Comparison of ENCODE assay signal across 8 cellular contexts in genomic region chr19:4374451-4375163, GRCh38. TPM values are rescaled to one million over a fixed set of nuclear protein-coding genes. Genes with fewer than 3 reads are reported as not detected.
DNase-seq lines count a peak whose midpoint lies in the region; ATAC-seq and TF ChIP-seq lines count a peak whose summit lies in the region.

No MANE protein-coding gene starts in this region.

- no peaks in the 10 kb centered on the region for H3K36me3 Mint-ChIP-seq in nephron (ENCODE audit: low read depth)
- H3K36me3 Mint-ChIP-seq in activated naive CD4-positive, alpha-beta T cell treated with anti-CD3 and anti-CD28 coated beads, Interleukin-2, amount 50 U/mL, for 72 hours: peaks cover 0 to 2% of the 10 kb centered on the region in 2 donors

- H3K4me3 Mint-ChIP-seq in nephron: no peak overlapping the region

- peak; percentile 24 for TF ChIP-seq CTCF in BJ (IDR thresholded peaks at IDR 0.05; ENCODE audit: insufficient read depth, low read depth, low read length)
- peak; percentile 18 for TF ChIP-seq CTCF in epithelial cell of proximal tubule (conservative IDR thresholded peaks at IDR 0.05; ENCODE audit: low read depth, low read length)
- no peak for TF ChIP-seq CTCF in nephron (IDR thresholded peaks at IDR 0.05; ENCODE audit: unreplicated experiment in 3 of 3)

- peak overlapping the region; percentile 87 to 90 (median 88) for H3K27ac Mint-ChIP-seq in nephron
- H3K27ac Mint-ChIP-seq in activated naive CD4-positive, alpha-beta T cell treated with anti-CD3 and anti-CD28 coated beads, Interleukin-2, amount 50 U/mL, for 72 hours: peak overlapping the region in 1 of 2 donors; percentile 65

- H3K36me3 ChIP-seq in BJ (ENCODE audit: control insufficient read depth, insufficient read depth, low read length) (peaks cover 4% of the 10 kb centered on the region), NT2/D1 (ENCODE audit: insufficient read depth, insufficient read length, low read length) (peaks cover 38% of the 10 kb centered on the region)

- H3K9ac ChIP-seq in NT2/D1 (ENCODE audit: insufficient read length, low read depth): peak overlapping the region; percentile 33

- no peak overlapping the region for H3K4me3 ChIP-seq in BJ (ENCODE audit: low read depth, low read length)
- no peak overlapping the region for H3K4me3 ChIP-seq in NT2/D1 (ENCODE audit: insufficient read length, low read depth)
- no peak overlapping the region for H3K4me3 ChIP-seq in epithelial cell of proximal tubule (ENCODE audit: low read depth, low read length)

- H3K27me3 ChIP-seq in BJ (ENCODE audit: control insufficient read depth, insufficient read depth, low read length) (no peaks in the 10 kb centered on the region), NT2/D1 (ENCODE audit: insufficient read depth, insufficient read length) (no peaks in the 10 kb centered on the region)

- ATAC-seq in GM21717 (IDR thresholded peaks at IDR 0.05; ENCODE audit: unreplicated experiment) (no peak), HG02885 (IDR thresholded peaks at IDR 0.05; ENCODE audit: poor library complexity, unreplicated experiment) (no peak)
- no peak for ATAC-seq in activated naive CD4-positive, alpha-beta T cell treated with anti-CD3 and anti-CD28 coated beads, Interleukin-2, amount 50 U/mL, for 72 hours

- peaks cover 60% of the 10 kb centered on the region for H3K4me1 Mint-ChIP-seq in nephron

- no peaks in the 10 kb centered on the region for H3K9me3 Mint-ChIP-seq in nephron
- no peaks in the 10 kb centered on the region for H3K9me3 Mint-ChIP-seq in activated naive CD4-positive, alpha-beta T cell treated with anti-CD3 and anti-CD28 coated beads, Interleukin-2, amount 50 U/mL, for 72 hours

- no peaks in the 10 kb centered on the region for H3K27me3 Mint-ChIP-seq in nephron (ENCODE audit: low read depth)

- POLR2A ChIA-PET in BJ (lab: Charles Lee): no interaction called here

- peak; percentile 65 for DNase-seq in BJ (ENCODE audit: low read depth)
- no peak for DNase-seq in NT2/D1 (ENCODE audit: low read depth, low spot score)
- DNase-seq in epithelial cell of proximal tubule (ENCODE audit: low read depth): no peak
- DNase-seq in activated naive CD4-positive, alpha-beta T cell treated with anti-CD3 and anti-CD28 coated beads, Interleukin-2, amount 50 U/mL, for 72 hours (ENCODE audit: low spot score in 2 of 2): no peak
- DNase-seq in NCI-H1436 (lab: John Stamatoyannopoulos, UW): no peak

- peaks cover 44% of the 10 kb centered on the region for H3K4me1 ChIP-seq in NT2/D1 (ENCODE audit: insufficient read depth, insufficient read length)

- CTCF ChIA-PET in BJ (lab: Yijun Ruan, JAX): interaction anchor here (0.7 to 5.3 kb wide), 14 partner anchors 8 to 128 kb away, joined by 3 to 33 read pairs (median 6); partner anchors contain the start of genes SH3GL1 and YJU2

- no peaks in the 10 kb centered on the region for H3K9me3 ChIP-seq in NT2/D1 (ENCODE audit: insufficient read depth, low read length)

RNA-seq across cellular contexts. Expression of gene SH3GL1, which starts 25.7 kb away (rescaled TPM):
- polyA plus RNA-seq in BJ (2011; rRNA removed): 52.2 and 89.4 TPM in 2 replicates
- 34.5 and 38.8 TPM in 2 replicates for polyA minus RNA-seq in BJ (2011; rRNA and poly(A)+ RNA removed)
- 66.5 and 109 TPM in 2 replicates for total RNA-seq in epithelial cell of proximal tubule
- 10 to 100 TPM; 40.9 to 53.4 TPM for total RNA-seq in activated naive CD4-positive, alpha-beta T cell treated with anti-CD3 and anti-CD28 coated beads, Interleukin-2, amount 50 U/mL, for 72 hours

RNA-seq across cellular contexts. Expression of gene CHAF1A, which starts 27.8 kb away (rescaled TPM):
- polyA plus RNA-seq in BJ (2011; rRNA removed): 6.3 and 11.4 TPM in 2 replicates
- 5.9 and 8.5 TPM in 2 replicates for polyA minus RNA-seq in BJ (2011; rRNA and poly(A)+ RNA removed)
- 36.7 and 50.2 TPM in 2 replicates for total RNA-seq in epithelial cell of proximal tubule
- total RNA-seq in activated naive CD4-positive, alpha-beta T cell treated with anti-CD3 and anti-CD28 coated beads, Interleukin-2, amount 50 U/mL, for 72 hours: 10 to 100 TPM; 67.1 to 93.6 TPM

RNA-seq across cellular contexts. Expression of gene MPND, which starts 31.2 kb away (rescaled TPM):
- 4.9 and 5.3 TPM in 2 replicates for polyA plus RNA-seq in BJ (2011; rRNA removed)
- polyA minus RNA-seq in BJ (2011; rRNA and poly(A)+ RNA removed): 4.7 and 5.8 TPM in 2 replicates
- 3.9 and 6.3 TPM in 2 replicates for total RNA-seq in epithelial cell of proximal tubule
- total RNA-seq in activated naive CD4-positive, alpha-beta T cell treated with anti-CD3 and anti-CD28 coated beads, Interleukin-2, amount 50 U/mL, for 72 hours: 10 to 100 TPM; 18.4 to 22.0 TPM

RNA-seq across cellular contexts. Expression of gene STAP2, which starts 36.0 kb away (rescaled TPM):
- polyA plus RNA-seq in BJ (2011; rRNA removed): 5.6 and 7.8 TPM in 2 replicates
- polyA minus RNA-seq in BJ (2011; rRNA and poly(A)+ RNA removed): 1.7 and 4.6 TPM in 2 replicates
- 49.2 and 70.8 TPM in 2 replicates for total RNA-seq in epithelial cell of proximal tubule
- total RNA-seq in activated naive CD4-positive, alpha-beta T cell treated with anti-CD3 and anti-CD28 coated beads, Interleukin-2, amount 50 U/mL, for 72 hours: 10 to 100 TPM; 17.4 to 22.3 TPM

Comparison
In these comparisons a context has a peak if more than half of its experiments do, and no peak if none do; other contexts are left out.
1. CTCF ChIP-seq: peak in BJ (single experiment) and epithelial cell of proximal tubule (single experiment); none in nephron (0 of 3).